8 cellular contexts compared by ENCODE assay signal in genomic region chr15:92158426-92158825, GRCh38.
DNase-seq lines count a peak whose midpoint lies in the region; ATAC-seq, FAIRE-seq and TF ChIP-seq lines count a peak whose summit lies in the region.

No MANE protein-coding gene starts in this region.

- peak; percentile 86 for FAIRE-seq in H1 (lab: Jason Lieb, UNC)

- H3K14ac ChIP-seq in H1 (ENCODE audit: insufficient read length), result no peak overlapping the region

- no peak overlapping the region for H4K5ac ChIP-seq in H1 (ENCODE audit: insufficient read length, low read depth, low read length)

- no peaks in the 10 kb centered on the region; the same call in 1 of the 2 replicates for H3K23me2 ChIP-seq in H1 (ENCODE audit: low read depth, low read length)

- H3K56ac ChIP-seq in H1 (replicated peaks; ENCODE audit: insufficient read length, low read depth, low read length), result no peak overlapping the region

- H3K23ac ChIP-seq in H1 (ENCODE audit: insufficient read length), result no peak overlapping the region

- no peak overlapping the region for H2BK5ac ChIP-seq in H1 (ENCODE audit: low read depth, low read length)

- no peak for ATAC-seq in SK-N-SH treated with all-trans-retinoic acid at 6 μM for 48 hours

- H4K91ac ChIP-seq in H1 (replicated peaks; ENCODE audit: insufficient read length, low read length), result no peak overlapping the region

- peaks cover 13% of the 10 kb centered on the region for H3K4me1 Mint-ChIP-seq in activated T-helper 2 cell treated with anti-CD3 and anti-CD28 coated beads, Interferon-gamma antibody, Interleukin-2, Interleukin-4, amounts not matched to agents 10 μg/mL and 5 μg/mL and 100 μg/mL, durations not matched to agents 14 hours and 24 hours and 36 hours (ENCODE audit: low read depth)

- H3K9ac ChIP-seq in NT2/D1 (ENCODE audit: insufficient read length, low read depth) (no peak overlapping the region), H1 (replicated peaks in 1 of 4; ENCODE audit: extremely low read depth in 1 of 4, low read depth in 3 of 4, low read length in 3 of 4) (no peak overlapping the region; a peak in 1 of 7 replicates)

- H2AK5ac ChIP-seq in H1 (ENCODE audit: low read depth, low read length), result no peak overlapping the region

- no peak overlapping the region for H2BK120ac ChIP-seq in H1 (replicated peaks; ENCODE audit: low read depth, low read length)

- WGBS in H1 (ENCODE audit: extremely low coverage in 1 of 2, insufficient coverage in 1 of 2, insufficient read length in 1 of 2, insufficient replicate concordance in 2 of 2, low coverage in 1 of 2, low lambda C conversion rate in 2 of 2, missing lambda C conversion rate in 1 of 2), 2 experiments, result 43% methylated on average over 6 of the region's 6 CpGs; no CpG with 5 or more reads in 1 of the 2 experiments

- no peaks in the 10 kb centered on the region for H3K9me3 ChIP-seq in NT2/D1 (ENCODE audit: insufficient read depth, low read length)
- no peaks in the 10 kb centered on the region for H3K9me3 ChIP-seq in H1 (ENCODE audit: insufficient read depth in 2 of 2, low read depth in 1 of 2, low read length in 1 of 2)

- H3K79me1 ChIP-seq in H1 (ENCODE audit: low read depth, low read length), result no peaks in the 10 kb centered on the region

- H3K4me3 Mint-ChIP-seq in activated T-helper 2 cell treated with anti-CD3 and anti-CD28 coated beads, Interferon-gamma antibody, Interleukin-2, Interleukin-4, amounts not matched to agents 10 μg/mL and 5 μg/mL and 100 μg/mL, durations not matched to agents 14 hours and 24 hours and 36 hours (ENCODE audit: low read depth), result no peak overlapping the region

- H3K27me3 ChIP-seq in NT2/D1 (ENCODE audit: insufficient read depth, insufficient read length) (no peaks in the 10 kb centered on the region), H1 (replicated peaks in 1 of 4; ENCODE audit: control insufficient read depth in 3 of 4, extremely low read depth in 1 of 4, insufficient read depth in 3 of 4, low read length in 3 of 4) (no peaks in the 10 kb centered on the region), dorsolateral prefrontal cortex (no peaks in the 10 kb centered on the region)

- DNase-seq in NCI-H345 (lab: John Stamatoyannopoulos, UW) (peak; percentile 5), NCI-H345 treated with DMSO at 0.1 percent for 48 hours (lab: John Stamatoyannopoulos, UW; ENCODE audit: unreplicated experiment) (no peak), NT2/D1 (ENCODE audit: low read depth, low spot score) (peak; percentile 60), H1 (ENCODE audit: low read depth in 1 of 2, low spot score in 2 of 2) (peak in 1 of 2 experiments; percentile 43), dorsolateral prefrontal cortex (no peak)
- peak; percentile 14 to 15 for DNase-seq in stimulated activated CD8-positive, alpha-beta memory T cell treated with anti-CD3 and anti-CD28 coated beads, Interleukin-2, amount 100 ng/mL, for 48 hours (ENCODE audit: low read depth in 2 of 2)
- no peak for DNase-seq in activated T-helper 2 cell treated with anti-CD3 and anti-CD28 coated beads, Interferon-gamma antibody, Interleukin-2, Interleukin-4, amounts not matched to agents 10 μg/mL and 5 μg/mL and 100 μg/mL, durations not matched to agents 14 hours and 24 hours and 36 hours (ENCODE audit: low spot score)

- no peak for TF ChIP-seq RAD21 in H1 (IDR thresholded peaks at IDR 0.05 in 1 of 2, conservative IDR thresholded peaks at IDR 0.05 in 1 of 2; ENCODE audit: low read depth in 2 of 2, low read length in 2 of 2)

- no peaks in the 10 kb centered on the region for H3K9me3 Mint-ChIP-seq in activated T-helper 2 cell treated with anti-CD3 and anti-CD28 coated beads, Interferon-gamma antibody, Interleukin-2, Interleukin-4, amounts not matched to agents 10 μg/mL and 5 μg/mL and 100 μg/mL, durations not matched to agents 14 hours and 24 hours and 36 hours

- intact Hi-C loops in activated T-helper 2 cell treated with anti-CD3 and anti-CD28 coated beads, Interferon-gamma antibody, Interleukin-2, Interleukin-4, amounts not matched to agents 10 μg/mL and 5 μg/mL and 100 μg/mL, durations not matched to agents 14 hours and 24 hours and 36 hours (cut with micrococcal nuclease), result no loop called here
- intact Hi-C loops in dorsolateral prefrontal cortex (cut with DNase I), result no loop called here

- H3K4me3 ChIP-seq in NT2/D1 (ENCODE audit: insufficient read length, low read depth), result no peak overlapping the region
- H3K4me3 ChIP-seq in H1 (ENCODE audit: extremely low read depth in 1 of 4, insufficient read depth in 2 of 4, low read depth in 3 of 4, low read length in 4 of 4), result no peak overlapping the region
- H3K4me3 ChIP-seq in dorsolateral prefrontal cortex, result no peak overlapping the region

- H3K4me2 ChIP-seq in H1 (ENCODE audit: insufficient read depth in 1 of 2, low read depth in 2 of 2, low read length in 2 of 2), result peak overlapping the region in 1 of 2 experiments; percentile 10; a peak in 2 of 4 replicates

- no peak overlapping the region for H3K27ac Mint-ChIP-seq in activated T-helper 2 cell treated with anti-CD3 and anti-CD28 coated beads, Interferon-gamma antibody, Interleukin-2, Interleukin-4, amounts not matched to agents 10 μg/mL and 5 μg/mL and 100 μg/mL, durations not matched to agents 14 hours and 24 hours and 36 hours

- peaks cover 5% of the 10 kb centered on the region for H3K36me3 Mint-ChIP-seq in activated T-helper 2 cell treated with anti-CD3 and anti-CD28 coated beads, Interferon-gamma antibody, Interleukin-2, Interleukin-4, amounts not matched to agents 10 μg/mL and 5 μg/mL and 100 μg/mL, durations not matched to agents 14 hours and 24 hours and 36 hours (ENCODE audit: low read depth)

- TF ChIP-seq POLR2A in H1 (IDR thresholded peaks at IDR 0.05; ENCODE audit: control extremely low read depth in 1 of 2, low read depth in 2 of 2, low read length in 2 of 2), result no peak

- H4K8ac ChIP-seq in H1 (ENCODE audit: extremely low read depth, insufficient read depth, low read length), result no peak overlapping the region

- no peaks in the 10 kb centered on the region for H3K36me3 ChIP-seq in NT2/D1 (ENCODE audit: insufficient read depth, insufficient read length, low read length)
- H3K36me3 ChIP-seq in H1 (ENCODE audit: control insufficient read depth in 2 of 4, insufficient read depth in 4 of 4, low read length in 3 of 4), result no peaks in the 10 kb centered on the region

- H3K27ac ChIP-seq in H1 (ENCODE audit: low read depth, low read length) (no peak overlapping the region), dorsolateral prefrontal cortex (no peak overlapping the region)

- H3K18ac ChIP-seq in H1 (ENCODE audit: extremely low read depth, low read length), result no peak overlapping the region

- H2BK12ac ChIP-seq in H1 (ENCODE audit: low read depth, low read length), result no peak overlapping the region

- POLR2A ChIA-PET in H1 (lab: Charles Lee; ENCODE audit: partially characterized antibody), result interaction anchor here (0.9 to 2.2 kb wide), 4 partner anchors 12 to 54 kb away, joined by 3 to 4 read pairs (median 4); no protein-coding TSS in a partner anchor

- H2BK20ac ChIP-seq in H1 (ENCODE audit: low read length), result peak overlapping the region; percentile 26; the same call in 1 of the 2 replicates

- H3K4me1 ChIP-seq in NT2/D1 (ENCODE audit: insufficient read depth, insufficient read length) (peaks cover 22% of the 10 kb centered on the region), H1 (replicated peaks in 1 of 4; ENCODE audit: control insufficient read depth in 3 of 4, insufficient read depth in 4 of 4, low read length in 3 of 4) (peaks cover 8 to 28% (median 26%) of the 10 kb centered on the region in 4 experiments)

- no peaks in the 10 kb centered on the region for H3K79me2 ChIP-seq in H1 (ENCODE audit: control insufficient read depth in 1 of 2, insufficient read depth in 2 of 2, low read length in 2 of 2)

- H3K4ac ChIP-seq in H1 (replicated peaks; ENCODE audit: insufficient read length, low read depth, low read length), result no peak overlapping the region

- H4K20me1 ChIP-seq in H1 (replicated peaks in 1 of 2; ENCODE audit: control insufficient read depth in 1 of 2, insufficient read depth in 2 of 2, low read length in 2 of 2), result no peaks in the 10 kb centered on the region

- CTCF ChIA-PET in H1 (lab: Charles Lee; ENCODE audit: partially characterized antibody), result interaction anchor here (1.0 to 2.0 kb wide), 7 partner anchors 10 to 60 kb away, joined by 3 to 8 read pairs (median 4); no protein-coding TSS in a partner anchor

- H2AFZ ChIP-seq in H1 (ENCODE audit: low read length), result no peak overlapping the region

- H3K27me3 Mint-ChIP-seq in activated T-helper 2 cell treated with anti-CD3 and anti-CD28 coated beads, Interferon-gamma antibody, Interleukin-2, Interleukin-4, amounts not matched to agents 10 μg/mL and 5 μg/mL and 100 μg/mL, durations not matched to agents 14 hours and 24 hours and 36 hours (ENCODE audit: low read depth), result no peaks in the 10 kb centered on the region

- TF ChIP-seq EP300 in H1 (IDR thresholded peaks at IDR 0.05; ENCODE audit: borderline replicate concordance in 1 of 2, low read depth in 2 of 2, low read length in 2 of 2), result no peak

- no peak for TF ChIP-seq CTCF in H1 (IDR thresholded peaks at IDR 0.05; ENCODE audit: control extremely low read depth in 1 of 3, insufficient read depth in 1 of 3, low read depth in 1 of 3, low read length in 3 of 3)
- TF ChIP-seq CTCF in dorsolateral prefrontal cortex (IDR thresholded peaks at IDR 0.05 in 54 of 56, conservative IDR thresholded peaks at IDR 0.05 in 2 of 56; ENCODE audit: low read depth in 1 of 56, partially characterized antibody in 56 of 56), result no peak

- no peak overlapping the region for H2BK15ac ChIP-seq in H1 (ENCODE audit: low read length)

TF ChIP-seq in H1, 55 proteins besides CTCF, POLR2A, EP300 and RAD21 (continues in another document):
- TF ChIP-seq TAF7 (optimal IDR thresholded peaks at IDR 0.05; ENCODE audit: borderline replicate concordance, low read depth, low read length) (no peak), SP1 (IDR thresholded peaks at IDR 0.05; ENCODE audit: low read depth, low read length) (no peak), KDM1A (IDR thresholded peaks at IDR 0.05; ENCODE audit: borderline replicate concordance, low read length) (no peak), SIN3A (conservative IDR thresholded peaks at IDR 0.05 in 1 of 2, IDR thresholded peaks at IDR 0.05 in 1 of 2; ENCODE audit: low read depth in 1 of 2, low read length in 2 of 2) (no peak), NANOG (IDR thresholded peaks at IDR 0.05; ENCODE audit: insufficient read depth, low read depth, low read length, poor library complexity, severe bottlenecking) (no peak)

TF ChIP-seq in SK-N-SH treated with all-trans-retinoic acid at 6 μM for 48 hours, 23 proteins besides CTCF, POLR2A, EP300 and RAD21 (continues in another document):
- TF ChIP-seq BACH2 (CRISPR knock-in tag; IDR thresholded peaks at IDR 0.05; ENCODE audit: borderline replicate concordance) (no peak), ZFP3 (CRISPR knock-in tag; IDR thresholded peaks at IDR 0.05) (no peak)

Comparison
In these comparisons a context has a peak if more than half of its experiments do, and no peak if none do; other contexts are left out.
1. DNase-seq: peak in NCI-H345 (single experiment), NT2/D1 (single experiment) and stimulated activated CD8-positive, alpha-beta memory T cell treated with anti-CD3 and anti-CD28 coated beads, Interleukin-2, amount 100 ng/mL, for 48 hours (2 of 2); none in NCI-H345 treated with DMSO at 0.1 percent for 48 hours (single experiment), activated T-helper 2 cell treated with anti-CD3 and anti-CD28 coated beads, Interferon-gamma antibody, Interleukin-2, Interleukin-4, amounts not matched to agents 10 μg/mL and 5 μg/mL and 100 μg/mL, durations not matched to agents 14 hours and 24 hours and 36 hours (single experiment) and dorsolateral prefrontal cortex (0 of 10).